16 cellular contexts compared by ENCODE assay signal in genomic region chr1:185448591-185449186, GRCh38.
A peak's percentile ranks its signal among the peaks of the same experiment; 100 is the strongest.
DNase-seq lines count a peak whose midpoint lies in the region; ATAC-seq and TF ChIP-seq lines count a peak whose summit lies in the region.
"Had no signal": no experiment of that assay in that cellular context is flagged by ENCODE, and none has a peak within 500 bp of the region (broad histone marks: within the 10 kb centered on the region; RNA-seq: fewer than 3 reads in every experiment).

No MANE protein-coding gene starts in this region.

- CTCF ChIA-PET in activated CD4-positive, alpha-beta T cell treated with anti-CD3 and anti-CD28 coated beads for 36 hours (lab: Charles Lee): no interaction called here

- peaks cover 5% of the 10 kb centered on the region for H3K4me1 ChIP-seq in mesenchymal stem cell (ENCODE audit: control insufficient read depth, insufficient read depth, low read depth, low read length)
- H3K4me1 ChIP-seq: BLaER1 had no signal

- POLR2A ChIA-PET in activated CD4-positive, alpha-beta T cell treated with anti-CD3 and anti-CD28 coated beads for 36 hours (lab: Charles Lee): no interaction called here

- H3K4me3 ChIP-seq in choroid plexus epithelial cell (ENCODE audit: low read depth, low read length): no peak overlapping the region
- H3K4me3 ChIP-seq in mesenchymal stem cell (ENCODE audit: insufficient read depth in 1 of 2, low read depth in 1 of 2, low read length in 2 of 2): no peak overlapping the region
- H3K4me3 ChIP-seq: BLaER1, GM23338 had no signal

- no peaks in the 10 kb centered on the region for H3K36me3 Mint-ChIP-seq in activated CD4-positive, alpha-beta T cell treated with anti-CD3 and anti-CD28 coated beads for 36 hours (ENCODE audit: low read depth)

- no peak overlapping the region for H4K91ac ChIP-seq in mesenchymal stem cell (ENCODE audit: low read length)

- no peak overlapping the region for H3K9ac ChIP-seq in mesenchymal stem cell (ENCODE audit: low read length)
- H3K9ac ChIP-seq: BLaER1 had no signal

- no peaks in the 10 kb centered on the region for H3K4me1 Mint-ChIP-seq in activated CD4-positive, alpha-beta T cell treated with anti-CD3 and anti-CD28 coated beads for 36 hours
- H3K4me1 Mint-ChIP-seq: GM23338 had no signal

- no peak overlapping the region for H2BK12ac ChIP-seq in mesenchymal stem cell (ENCODE audit: low read length in 2 of 2)

- no peak overlapping the region for H4K8ac ChIP-seq in mesenchymal stem cell (ENCODE audit: low read length)

- no peak overlapping the region for H3K23ac ChIP-seq in mesenchymal stem cell (ENCODE audit: low read length in 2 of 2)

- no peaks in the 10 kb centered on the region for H3K27me3 Mint-ChIP-seq in activated CD4-positive, alpha-beta T cell treated with anti-CD3 and anti-CD28 coated beads for 36 hours

- no peak for TF ChIP-seq CTCF in choroid plexus epithelial cell (conservative IDR thresholded peaks at IDR 0.05; ENCODE audit: low read depth, low read length)

- no peak overlapping the region for H2AK5ac ChIP-seq in mesenchymal stem cell (ENCODE audit: low read length, severe bottlenecking)

- no peak overlapping the region for H2BK120ac ChIP-seq in mesenchymal stem cell (ENCODE audit: low read depth, low read length)

- no peak overlapping the region for H3K4ac ChIP-seq in mesenchymal stem cell (ENCODE audit: low read depth in 1 of 2, low read length in 2 of 2)

- ATAC-seq in activated CD4-positive, alpha-beta T cell treated with anti-CD3 and anti-CD28 coated beads for 36 hours: no peak
- ATAC-seq in GM19035 (IDR thresholded peaks at IDR 0.05; ENCODE audit: unreplicated experiment): no peak
- ATAC-seq: GM23338, Panc1, Right ventricle myocardium inferior, SK-N-SH treated with all-trans-retinoic acid at 6 μM for 48 hours had no signal

- H3K4me3 Mint-ChIP-seq in activated CD4-positive, alpha-beta T cell treated with anti-CD3 and anti-CD28 coated beads for 36 hours: no peak overlapping the region
- H3K4me3 Mint-ChIP-seq: GM23338 had no signal

- H3K9me3 Mint-ChIP-seq in activated CD4-positive, alpha-beta T cell treated with anti-CD3 and anti-CD28 coated beads for 36 hours (ENCODE audit: low read depth): no peaks in the 10 kb centered on the region
- H3K9me3 Mint-ChIP-seq: GM23338 had no signal

- 60% methylated on average over 2 of the region's 3 CpGs for WGBS in mesenchymal stem cell

- no peak overlapping the region for H3K14ac ChIP-seq in mesenchymal stem cell (ENCODE audit: low read length in 2 of 2)

- no peak overlapping the region for H2AFZ ChIP-seq in mesenchymal stem cell (ENCODE audit: low read depth, low read length)
- H2AFZ ChIP-seq: GM23338 had no signal

- H3K27ac Mint-ChIP-seq in activated CD4-positive, alpha-beta T cell treated with anti-CD3 and anti-CD28 coated beads for 36 hours: no peak overlapping the region
- H3K27ac Mint-ChIP-seq: GM23338 had no signal

- DNase-seq in M059J (ENCODE audit: low read depth): peak; percentile 83
- DNase-seq in choroid plexus epithelial cell (ENCODE audit: low read depth): peak; percentile 9
- DNase-seq in mesenchymal stem cell: peak; percentile 65
- no peak for DNase-seq in activated CD4-positive, alpha-beta T cell treated with anti-CD3 and anti-CD28 coated beads for 36 hours
- DNase-seq in DMS 273 (lab: John Stamatoyannopoulos, UW; ENCODE audit: unreplicated experiment): no peak
- DNase-seq in NCI-H2196 treated with DMSO at 0.1 percent for 48 hours (lab: John Stamatoyannopoulos, UW; ENCODE audit: unreplicated experiment): no peak
- DNase-seq: MM.1S, NCI-H1105 treated with DMSO at 0.1 percent for 48 hours, NCI-H187, NCI-H774 had no signal

- H3K9me3 ChIP-seq in mesenchymal stem cell (ENCODE audit: control insufficient read depth, low read length): peaks cover 3% of the 10 kb centered on the region
- H3K9me3 ChIP-seq: BLaER1 had no signal

- intact Hi-C loops in activated CD4-positive, alpha-beta T cell treated with anti-CD3 and anti-CD28 coated beads for 36 hours (cut with DNase I, micrococcal nuclease): no loop called here

- H3K27me3 ChIP-seq in mesenchymal stem cell (ENCODE audit: control insufficient read depth in 1 of 2, insufficient read depth in 1 of 2, low read length in 2 of 2): no peaks in the 10 kb centered on the region
- H3K27me3 ChIP-seq: BLaER1 had no signal

- no peaks in the 10 kb centered on the region for H3K36me3 ChIP-seq in mesenchymal stem cell (ENCODE audit: control insufficient read depth in 1 of 2, insufficient read depth in 2 of 2, low read depth in 1 of 2, low read length in 2 of 2)
- H3K36me3 ChIP-seq: BLaER1 had no signal

- no peak overlapping the region for H3K4me2 ChIP-seq in mesenchymal stem cell (ENCODE audit: low read length, poor library complexity, severe bottlenecking)
- H3K4me2 ChIP-seq: BLaER1, GM23338 had no signal

- H3K18ac ChIP-seq in mesenchymal stem cell (ENCODE audit: low read depth in 1 of 2, low read length in 2 of 2): no peak overlapping the region

- no peak overlapping the region for H3K27ac ChIP-seq in mesenchymal stem cell (ENCODE audit: low read length, poor library complexity, severe bottlenecking)
- H3K27ac ChIP-seq: BLaER1 had no signal

- no peak overlapping the region for H2BK5ac ChIP-seq in mesenchymal stem cell (ENCODE audit: low read depth, low read length, poor library complexity, severe bottlenecking)

- H2BK15ac ChIP-seq in mesenchymal stem cell (ENCODE audit: low read depth, poor library complexity, severe bottlenecking): no peak overlapping the region

- H3K79me1 ChIP-seq in mesenchymal stem cell (replicated peaks; ENCODE audit: low read length, poor library complexity, severe bottlenecking): no peaks in the 10 kb centered on the region

Comparison
In these comparisons a context has a peak if more than half of its experiments do, and no peak if none do; other contexts are left out.
1. DNase-seq: peak in M059J (single experiment), choroid plexus epithelial cell (single experiment) and mesenchymal stem cell (single experiment); none in activated CD4-positive, alpha-beta T cell treated with anti-CD3 and anti-CD28 coated beads for 36 hours (single experiment), DMS 273 (single experiment) and NCI-H2196 treated with DMSO at 0.1 percent for 48 hours (single experiment).